ENCODE assay signal across 18 cellular contexts in the genomic region with DNA sequence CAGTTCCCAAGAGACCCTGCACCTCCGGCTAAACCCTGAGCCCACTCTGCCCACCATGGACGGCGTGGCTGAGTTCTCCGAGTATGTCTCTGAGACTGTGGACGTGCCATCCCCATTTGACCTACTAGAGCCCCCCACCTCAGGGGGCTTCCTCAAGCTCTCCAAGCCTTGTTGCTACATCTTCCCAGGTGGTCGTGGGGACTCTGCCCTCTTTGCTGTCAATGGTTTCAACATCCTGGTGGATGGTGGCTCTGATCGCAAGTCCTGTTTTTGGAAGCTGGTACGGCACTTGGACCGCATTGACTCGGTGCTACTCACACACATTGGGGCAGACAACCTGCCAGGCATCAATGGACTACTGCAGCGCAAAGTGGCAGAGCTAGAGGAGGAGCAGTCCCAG. TPM values are rescaled to one million over a fixed set of nuclear protein-coding genes. Genes with fewer than 3 reads are reported as not detected.
DNase-seq lines count a peak whose midpoint lies in the region; ATAC-seq and TF ChIP-seq lines count a peak whose summit lies in the region.
"Had no signal": no experiment of that assay in that cellular context is flagged by ENCODE, and none has a peak within 500 bp of the region (broad histone marks: within the 10 kb centered on the region; RNA-seq: fewer than 3 reads in every experiment).

No MANE protein-coding gene starts in this region.

- H3K9ac ChIP-seq in BLaER1, result no peak overlapping the region

- 0 out of 2 replicates have a peak overlapping the region, but pooled peaks have one; percentile 94 for H3K27ac ChIP-seq in BLaER1
- no peak overlapping the region for H3K27ac ChIP-seq in coronary artery
- H3K27ac ChIP-seq in transverse colon, result no peak overlapping the region
- H3K27ac ChIP-seq: 22Rv1, A549, HL-60 had no signal

- peaks cover 6% of the 10 kb centered on the region for H3K9me3 Mint-ChIP-seq in osteocyte (ENCODE audit: unreplicated experiment)
- H3K9me3 Mint-ChIP-seq: H9 had no signal

- in situ Hi-C loops in transverse colon (cut with MboI; ENCODE audit: low pct_ligation_motif_present in 1 of 4, low pct_unique_long_range_greater_than_20kb in 1 of 4, low sequenced_read_pairs in 3 of 4), result no loop called here

- no peak overlapping the region for H3K4me2 ChIP-seq in BLaER1
- H3K4me2 ChIP-seq: A549 had no signal

- TF ChIP-seq POLR2A in transverse colon (IDR thresholded peaks at IDR 0.05), result no peak

- H3K4me3 Mint-ChIP-seq in osteocyte (ENCODE audit: unreplicated experiment), result no peak overlapping the region
- H3K4me3 Mint-ChIP-seq: CD14-positive monocyte; CD4-positive, alpha-beta memory T cell; H9 had no signal

- H3K36me3 ChIP-seq in BLaER1 (peaks cover 61% of the 10 kb centered on the region), transverse colon (peaks cover 0 to 4% (median 0%) of the 10 kb centered on the region in 4 donors)

- H3K4me1 Mint-ChIP-seq in osteocyte (ENCODE audit: unreplicated experiment), result peaks cover 30% of the 10 kb centered on the region

- TF ChIP-seq CTCF in coronary artery (IDR thresholded peaks at IDR 0.05) (no peak), osteocyte (IDR thresholded peaks at IDR 0.05) (no peak), GM20000 (IDR thresholded peaks at IDR 0.05; ENCODE audit: extremely low read depth, missing control alignments) (no peak), transverse colon (IDR thresholded peaks at IDR 0.05) (no peak)

- no peaks in the 10 kb centered on the region for H3K27me3 Mint-ChIP-seq in osteocyte (ENCODE audit: unreplicated experiment)

- 94 to 100% methylated on average over 1 to 11 of the region's 11 CpGs for WGBS in transverse colon (ENCODE audit: low coverage in 1 of 2), 2 donors

- intact Hi-C loops in transverse colon (cut with DNase I; ENCODE audit: low total_unique reads), result no loop called here

- H4K20me1 ChIP-seq in BLaER1, result 0 out of 2 replicates have a peak, but pooled peaks cover 11% of the 10 kb centered on the region

- ATAC-seq in left lobe of liver, result no peak
- ATAC-seq: A549 had no signal

- no peak for TF ChIP-seq EP300 in transverse colon (IDR thresholded peaks at IDR 0.05; ENCODE audit: low read depth)

- DNase-seq in coronary artery (ENCODE audit: low spot score) (peak; percentile 64), left lobe of liver (ENCODE audit: low spot score) (peak; percentile 28), osteocyte (ENCODE audit: extremely low spot score, unreplicated experiment) (peak; percentile 73), GM20000 (ENCODE audit: low spot score) (no peak), GM19238 (ENCODE audit: insufficient read length, low spot score) (no peak), KG1 (lab: John Stamatoyannopoulos, UW) (no peak), transverse colon (no peak)
- DNase-seq: AML-193; CD4-positive, alpha-beta memory T cell; DMS153; DMS79 treated with DMSO at 0.1 percent for 48 hours; GF-D8; H9 had no signal

- H3K27me3 ChIP-seq in BLaER1 (no peaks in the 10 kb centered on the region), transverse colon (peaks cover 8% of the 10 kb centered on the region)

- H3K4me1 ChIP-seq in BLaER1, result peaks cover 68% of the 10 kb centered on the region
- H3K4me1 ChIP-seq in transverse colon, result peaks cover 0 to 19% (median 3%) of the 10 kb centered on the region in 4 donors
- H3K4me1 ChIP-seq: A549 had no signal

- peaks cover 21% of the 10 kb centered on the region for H3K9me3 ChIP-seq in BLaER1
- H3K9me3 ChIP-seq in transverse colon, result no peaks in the 10 kb centered on the region
- H3K9me3 ChIP-seq: A549 had no signal

- no peak overlapping the region for H3K4me3 ChIP-seq in BLaER1
- H3K4me3 ChIP-seq in coronary artery, result no peak overlapping the region
- H3K4me3 ChIP-seq in transverse colon, result no peak overlapping the region
- H3K4me3 ChIP-seq: A549 had no signal

- H3K27ac Mint-ChIP-seq in osteocyte (ENCODE audit: unreplicated experiment), result no peak overlapping the region
- H3K27ac Mint-ChIP-seq: CD14-positive monocyte, H9 had no signal

- H3K36me3 Mint-ChIP-seq in osteocyte (ENCODE audit: unreplicated experiment), result peaks cover 48% of the 10 kb centered on the region
- H3K36me3 Mint-ChIP-seq: CD14-positive monocyte had no signal

RNA-seq across cellular contexts. Expression of a gene that starts 4.0 kb away (rescaled TPM):
- total RNA-seq in left lobe of liver (0.23 TPM), osteocyte (27.6 and 29.2 TPM in 2 replicates), transverse colon (10 to 100 TPM in 2 of 4 donors, 1 to 10 TPM in 2; 6.3 to 14.6 (median 9.8) TPM)

RNA-seq across cellular contexts. Expression of a gene that starts 28.5 kb away (rescaled TPM):
- 5.8 TPM for total RNA-seq in left lobe of liver
- total RNA-seq in osteocyte, result 61.2 and 64.6 TPM in 2 replicates
- total RNA-seq in transverse colon, result 10 to 100 TPM; 25.1 to 40.8 (median 33.7) TPM

Comparison
In these comparisons a context has a peak if more than half of its experiments do, and no peak if none do; other contexts are left out.
1. DNase-seq: peak in coronary artery (single experiment), left lobe of liver (single experiment) and osteocyte (single experiment); none in GM20000 (single experiment), GM19238 (single experiment), KG1 (single experiment) and transverse colon (single experiment).